In genomic region chr20:14413835-14414234, GRCh38 we compare ENCODE assay signal across 1 cellular context.
TF ChIP-seq lines count a peak whose summit lies in the region.

No MANE protein-coding gene starts in this region.

TF ChIP-seq in WTC11, 78 proteins besides CTCF, POLR2A, EP300 and RAD21 (continued from another document):
- no peak for TF ChIP-seq AR (CRISPR knock-in tag; IDR thresholded peaks at IDR 0.05)
- no peak for TF ChIP-seq ETV6 (CRISPR knock-in tag; IDR thresholded peaks at IDR 0.05)
- no peak for TF ChIP-seq ATF3 (CRISPR knock-in tag; conservative IDR thresholded peaks at IDR 0.05)
- TF ChIP-seq MXD4 (CRISPR knock-in tag; IDR thresholded peaks at IDR 0.05; ENCODE audit: borderline replicate concordance) = no peak
- no peak for TF ChIP-seq ELF4 (CRISPR knock-in tag; IDR thresholded peaks at IDR 0.05; ENCODE audit: low read depth)
- TF ChIP-seq ATF2 (CRISPR knock-in tag; IDR thresholded peaks at IDR 0.05; ENCODE audit: borderline replicate concordance, low read depth) = no peak
- no peak for TF ChIP-seq MAX (CRISPR knock-in tag; IDR thresholded peaks at IDR 0.05)
- no peak for TF ChIP-seq FOXP1 (CRISPR knock-in tag; IDR thresholded peaks at IDR 0.05; ENCODE audit: borderline replicate concordance)
- TF ChIP-seq SOX15 (CRISPR knock-in tag; IDR thresholded peaks at IDR 0.05) = no peak
- no peak for TF ChIP-seq ZNF121 (CRISPR knock-in tag; IDR thresholded peaks at IDR 0.05)
- TF ChIP-seq GTF2I (CRISPR knock-in tag; conservative IDR thresholded peaks at IDR 0.05) = no peak
- TF ChIP-seq ZBTB43 (CRISPR knock-in tag; IDR thresholded peaks at IDR 0.05) = no peak
- TF ChIP-seq E2F1 (CRISPR knock-in tag; IDR thresholded peaks at IDR 0.05) = no peak
